Comparison of ENCODE assay signal across 20 cellular contexts in the genomic region with DNA sequence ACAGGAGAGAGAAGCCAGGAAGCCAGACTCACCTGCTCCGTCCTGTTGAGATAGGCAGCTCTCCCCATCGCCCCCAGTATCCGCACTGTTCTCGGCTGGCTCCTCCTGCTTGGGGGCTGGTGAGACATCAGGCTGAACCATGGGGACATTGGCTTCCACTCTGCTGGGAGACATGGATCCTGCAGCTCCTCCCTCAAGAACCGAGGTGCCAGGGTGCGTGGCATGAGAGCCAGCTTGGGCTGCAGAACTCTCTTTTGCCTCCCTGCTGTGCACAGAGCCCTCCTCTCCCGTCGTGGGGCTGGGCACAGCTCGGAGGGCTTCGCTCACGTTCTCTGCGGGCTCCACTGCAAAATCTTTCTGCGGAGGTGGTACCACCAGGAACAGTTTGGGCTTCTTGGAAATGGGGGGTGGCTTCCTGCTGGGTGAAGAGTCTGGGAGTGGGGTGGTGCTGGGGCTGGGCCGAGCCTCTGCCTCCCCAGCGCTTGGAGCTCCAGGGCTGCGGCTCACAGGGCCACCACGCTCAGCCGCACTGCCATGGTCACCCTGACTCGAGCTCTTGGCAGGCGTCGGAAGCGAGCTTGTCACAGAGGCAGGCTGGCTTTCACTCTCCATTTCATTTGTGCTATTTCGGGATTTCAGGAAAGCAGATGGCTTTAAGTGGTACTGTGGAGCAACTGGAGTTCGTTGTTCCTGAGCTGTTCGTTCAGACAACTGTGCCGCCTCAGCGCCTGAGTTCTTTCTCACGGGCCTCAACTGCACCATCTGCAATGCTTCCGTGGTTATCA. TPM values are rescaled to one million over a fixed set of nuclear protein-coding genes. Genes with fewer than 3 reads are reported as not detected.
A peak's percentile ranks its signal among the peaks of the same experiment; 100 is the strongest.
DNase-seq lines count a peak whose midpoint lies in the region; ATAC-seq and TF ChIP-seq lines count a peak whose summit lies in the region.
"Had no signal": no experiment of that assay in that cellular context is flagged by ENCODE, and none has a peak within 500 bp of the region (broad histone marks: within the 10 kb centered on the region; RNA-seq: fewer than 3 reads in every experiment).

No MANE protein-coding gene starts in this region.

- 59 to 71% (median 65%) methylated on average over 17 to 29 of the region's 29 CpGs for WGBS in heart left ventricle, 4 donors
- WGBS in prostate gland, result 94% methylated on average over 29 of the region's 29 CpGs

- H3K4me1 ChIP-seq in heart left ventricle (peaks cover 0 to 52% (median 22%) of the 10 kb centered on the region in 12 donors), mucosa of descending colon (ENCODE audit: low read depth) (peaks cover 3% of the 10 kb centered on the region), prostate gland (replicated peaks) (no peaks in the 10 kb centered on the region)
- H3K4me1 ChIP-seq: neural progenitor cell had no signal

- H3K27ac ChIP-seq in 22Rv1 (peak overlapping the region; percentile 7), heart left ventricle (peak overlapping the region; percentile 31 to 85 (median 66)), prostate gland (no peak overlapping the region)
- H3K27ac ChIP-seq: neural progenitor cell, RWPE1, tibial nerve had no signal

- H3K9me3 ChIP-seq in heart left ventricle (no peaks in the 10 kb centered on the region), mucosa of descending colon (no peaks in the 10 kb centered on the region), prostate gland (no peaks in the 10 kb centered on the region)
- H3K9me3 ChIP-seq: tibial nerve had no signal

- H3K36me3 ChIP-seq in heart left ventricle, result peaks cover 0 to 30% (median 4%) of the 10 kb centered on the region in 9 donors
- H3K36me3 ChIP-seq in mucosa of descending colon (ENCODE audit: low read depth), result no peaks in the 10 kb centered on the region
- no peaks in the 10 kb centered on the region for H3K36me3 ChIP-seq in prostate gland
- H3K36me3 ChIP-seq: neural progenitor cell had no signal

- no peak for TF ChIP-seq CTCF in 22Rv1 (IDR thresholded peaks at IDR 0.05)
- TF ChIP-seq CTCF in heart left ventricle (IDR thresholded peaks at IDR 0.05), result no peak
- no peak for TF ChIP-seq CTCF in mucosa of descending colon (IDR thresholded peaks at IDR 0.05)
- no peak for TF ChIP-seq CTCF in prostate gland (IDR thresholded peaks at IDR 0.05)

- H3K4me3 ChIP-seq in heart left ventricle (peak overlapping the region in 6 of 12 donors; percentile 1 to 24 (median 14)), mucosa of descending colon (no peak overlapping the region), prostate gland (no peak overlapping the region)
- H3K4me3 ChIP-seq: GM12878, lung, neural progenitor cell, tibial nerve had no signal

- no peaks in the 10 kb centered on the region for H3K27me3 ChIP-seq in heart left ventricle
- no peaks in the 10 kb centered on the region for H3K27me3 ChIP-seq in prostate gland (replicated peaks; ENCODE audit: insufficient read depth)
- H3K27me3 ChIP-seq: neural progenitor cell, tibial nerve had no signal

- DNase-seq in amygdala (lab: John Stamatoyannopoulos, UW) (peak in 45 of 56 donors; percentile 12 to 75 (median 47)), heart left ventricle (peak; percentile 55 to 85 (median 71)), mucosa of descending colon (no peak), prostate gland (ENCODE audit: low spot score) (no peak), OCI-M2 (lab: John Stamatoyannopoulos, UW; ENCODE audit: unreplicated experiment) (no peak), NCI-H2029 treated with DMSO at 0.1 percent for 48 hours (lab: John Stamatoyannopoulos, UW) (no peak)
- DNase-seq: ACHN; EL; NCI-H187; stimulated activated CD4-positive, alpha-beta T cell treated with anti-CD3 and anti-CD28 coated beads, Interleukin-4, amount 100 ng/mL, for 1 hour; stimulated activated CD8-positive, alpha-beta memory T cell treated with anti-CD3 and anti-CD28 coated beads, Interleukin-4, amount 100 ng/mL, for 48 hours had no signal

- no peak for TF ChIP-seq POLR2A in heart left ventricle (IDR thresholded peaks at IDR 0.05)
- TF ChIP-seq POLR2A in prostate gland (IDR thresholded peaks at IDR 0.05), result no peak

- peak; percentile 81 to 89 (median 84) for ATAC-seq in heart left ventricle
- peak; percentile 5 for ATAC-seq in mucosa of descending colon
- no peak for ATAC-seq in GM18858 (IDR thresholded peaks at IDR 0.05; ENCODE audit: unreplicated experiment)
- ATAC-seq: GM12878 had no signal

- intact Hi-C loops in heart left ventricle (cut with DNase I), result loop anchor here in 8 of 10 donors (2.0 to 10.0 kb wide), 9 partner anchors 72 to 337 kb away; no protein-coding TSS in a partner anchor
- intact Hi-C loops in mucosa of descending colon (cut with DNase I, micrococcal nuclease), result no loop called here
- intact Hi-C loops in prostate gland (cut with DNase I), result no loop called here

RNA-seq across cellular contexts. Expression of a gene that starts 26.5 kb away (rescaled TPM):
- total RNA-seq in heart left ventricle (100 to 1,000 TPM in 4 of 9 donors, 10 to 100 TPM in 5; 45.1 to 110 (median 92.6) TPM), mucosa of descending colon (100 to 1,000 TPM in 1 of 3 donors, 10 to 100 TPM in 2; 78.5 to 101 (median 88.7) TPM), prostate gland (100 to 1,000 TPM in 1 of 2 donors, 10 to 100 TPM in 1; 95.4 to 187 TPM)
- 10 to 100 TPM; 20.3 to 52.1 TPM for polyA plus RNA-seq in heart left ventricle

RNA-seq across cellular contexts. Expression of a gene that starts 52.8 kb away (rescaled TPM):
- total RNA-seq in heart left ventricle (not detected), mucosa of descending colon (1 to 10 TPM in 1 of 3 donors, not detected in 2; 4.0 TPM), prostate gland (not detected)
- not detected for polyA plus RNA-seq in heart left ventricle
- total RNA-seq: astrocyte, GM12878, lung, M059J, tibial nerve had no signal
- polyA plus RNA-seq: GM12878, lung had no signal

Comparison
In these comparisons a context has a peak if more than half of its experiments do, and no peak if none do; other contexts are left out.
1. H3K27ac ChIP-seq: peak in 22Rv1 (single experiment) and heart left ventricle (12 of 12); none in prostate gland (0 of 2).
2. DNase-seq: peak in amygdala (45 of 56) and heart left ventricle (5 of 5); none in mucosa of descending colon (0 of 3), prostate gland (single experiment), OCI-M2 (single experiment) and NCI-H2029 treated with DMSO at 0.1 percent for 48 hours (single experiment).
3. intact Hi-C loops: an anchor here in heart left ventricle (2.0 to 10.0 kb wide); none called in mucosa of descending colon and prostate gland.